ENCODE assay signal across 26 cellular contexts in the genomic region with DNA sequence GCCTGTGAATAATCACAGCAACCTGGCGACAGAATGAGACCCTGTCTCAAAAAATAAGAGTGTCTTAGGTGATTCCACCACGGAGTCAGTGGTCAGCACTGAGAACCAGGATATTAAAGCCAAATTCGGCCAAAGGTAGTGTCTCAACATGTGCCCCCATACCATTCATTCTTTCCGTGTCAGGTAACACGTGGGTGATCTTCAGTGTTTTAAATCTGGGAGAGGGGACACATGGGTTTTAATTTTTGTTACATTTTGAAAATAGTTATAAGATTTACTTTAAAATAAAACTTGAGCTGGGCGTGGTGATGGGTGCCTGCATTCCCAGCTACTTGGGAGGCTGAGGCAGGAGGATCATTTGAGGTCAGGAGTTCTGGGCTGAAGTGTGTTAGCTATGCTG. TPM values are rescaled to one million over a fixed set of nuclear protein-coding genes. Genes with fewer than 3 reads are reported as not detected.
DNase-seq lines count a peak whose midpoint lies in the region; FAIRE-seq and TF ChIP-seq lines count a peak whose summit lies in the region.
"Had no signal": no experiment of that assay in that cellular context is flagged by ENCODE, and none has a peak within 500 bp of the region (broad histone marks: within the 10 kb centered on the region; RNA-seq: fewer than 3 reads in every experiment).

No MANE protein-coding gene starts in this region.

- peak overlapping the region; percentile 69 for H3K4me2 ChIP-seq in PC-9
- no peak overlapping the region for H3K4me2 ChIP-seq in H1 (ENCODE audit: insufficient read depth in 1 of 2, low read depth in 2 of 2, low read length in 2 of 2)
- H3K4me2 ChIP-seq in trophoblast cell (ENCODE audit: low read length) = no peak overlapping the region
- H3K4me2 ChIP-seq: BLaER1 had no signal

- H3K9ac ChIP-seq in H1 (replicated peaks in 1 of 4; ENCODE audit: extremely low read depth in 1 of 4, low read depth in 3 of 4, low read length in 3 of 4) = no peak overlapping the region
- H3K9ac ChIP-seq in trophoblast cell (ENCODE audit: low read length) = no peak overlapping the region
- H3K9ac ChIP-seq: BLaER1 had no signal

- H4K91ac ChIP-seq in H1 (replicated peaks; ENCODE audit: insufficient read length, low read length) = no peak overlapping the region
- peak overlapping the region; percentile 22 for H4K91ac ChIP-seq in trophoblast cell (ENCODE audit: low read depth, low read length)

- H3K27ac ChIP-seq in PC-9 = peak overlapping the region; percentile 99; the same call in 1 of the 2 replicates
- H3K27ac ChIP-seq in H1 (ENCODE audit: low read depth, low read length) = no peak overlapping the region
- H3K27ac ChIP-seq in trophoblast cell (ENCODE audit: low read depth, low read length) = no peak overlapping the region
- H3K27ac ChIP-seq: BLaER1 had no signal

- H3K4me1 Mint-ChIP-seq in activated naive CD4-positive, alpha-beta T cell treated with anti-CD3 and anti-CD28 coated beads, Interleukin-2, amount 10 ng/mL, durations not matched to agents 7 days and 5 days = peaks cover 7% of the 10 kb centered on the region
- H3K4me1 Mint-ChIP-seq: CD14-positive monocyte; CD8-positive, alpha-beta memory T cell had no signal

- H3K9me3 ChIP-seq in PC-9 (ENCODE audit: insufficient read depth, low read depth) (no peaks in the 10 kb centered on the region), H1 (ENCODE audit: insufficient read depth in 2 of 2, low read depth in 1 of 2, low read length in 1 of 2) (no peaks in the 10 kb centered on the region), trophoblast cell (ENCODE audit: insufficient read depth, low read depth, low read length) (no peaks in the 10 kb centered on the region)
- H3K9me3 ChIP-seq: BE2C, BLaER1 had no signal

- TF ChIP-seq RAD21 in H1 (IDR thresholded peaks at IDR 0.05 in 1 of 2, conservative IDR thresholded peaks at IDR 0.05 in 1 of 2; ENCODE audit: low read depth in 2 of 2, low read length in 2 of 2) = no peak

- POLR2A ChIA-PET in PC-9 (lab: Charles Lee; ENCODE audit: unreplicated experiment) = no interaction called here
- POLR2A ChIA-PET in H1 (lab: Charles Lee; ENCODE audit: partially characterized antibody) = no interaction called here

- H2AFZ ChIP-seq in PC-9 (no peak overlapping the region), H1 (ENCODE audit: low read length) (no peak overlapping the region), trophoblast cell (ENCODE audit: insufficient read depth, low read length, poor library complexity) (no peak overlapping the region)

- H3K9me2 ChIP-seq in PC-9 (ENCODE audit: insufficient read depth) = no peaks in the 10 kb centered on the region

- TF ChIP-seq CTCF in PC-9 (conservative IDR thresholded peaks at IDR 0.05) = no peak
- TF ChIP-seq CTCF in H1 (IDR thresholded peaks at IDR 0.05; ENCODE audit: control extremely low read depth in 1 of 3, insufficient read depth in 1 of 3, low read depth in 1 of 3, low read length in 3 of 3) = no peak

- H4K20me1 ChIP-seq in PC-9 (ENCODE audit: insufficient read depth) (no peaks in the 10 kb centered on the region), H1 (replicated peaks in 1 of 2; ENCODE audit: control insufficient read depth in 1 of 2, insufficient read depth in 2 of 2, low read length in 2 of 2) (no peaks in the 10 kb centered on the region)
- H4K20me1 ChIP-seq: BLaER1 had no signal

- no peak overlapping the region for H2BK20ac ChIP-seq in H1 (ENCODE audit: low read length)

- no peaks in the 10 kb centered on the region for H3K27me3 ChIP-seq in PC-9 (ENCODE audit: insufficient read depth, low read depth)
- H3K27me3 ChIP-seq in H1 (replicated peaks in 1 of 4; ENCODE audit: control insufficient read depth in 3 of 4, extremely low read depth in 1 of 4, insufficient read depth in 3 of 4, low read length in 3 of 4) = no peaks in the 10 kb centered on the region
- no peaks in the 10 kb centered on the region for H3K27me3 ChIP-seq in trophoblast cell (ENCODE audit: insufficient read depth, low read length)
- H3K27me3 ChIP-seq: BE2C, BLaER1 had no signal

- no peak overlapping the region for H2BK12ac ChIP-seq in H1 (ENCODE audit: low read depth, low read length)
- H2BK12ac ChIP-seq in trophoblast cell (ENCODE audit: low read length) = no peak overlapping the region

- H3K4me3 Mint-ChIP-seq in activated naive CD4-positive, alpha-beta T cell treated with anti-CD3 and anti-CD28 coated beads, Interleukin-2, amount 10 ng/mL, durations not matched to agents 7 days and 5 days = no peak overlapping the region
- H3K4me3 Mint-ChIP-seq: CD14-positive monocyte; CD4-positive, alpha-beta memory T cell; CD4-positive, CD25-positive, alpha-beta regulatory T cell; CD8-positive, alpha-beta memory T cell had no signal

- H3K79me2 ChIP-seq in PC-9 (ENCODE audit: low read depth) (peaks cover 16% of the 10 kb centered on the region; the same call in 1 of the 2 replicates), H1 (ENCODE audit: control insufficient read depth in 1 of 2, insufficient read depth in 2 of 2, low read length in 2 of 2) (no peaks in the 10 kb centered on the region), trophoblast cell (ENCODE audit: control insufficient read depth, insufficient read depth, low read length, poor library complexity) (no peaks in the 10 kb centered on the region)

- H3K18ac ChIP-seq in H1 (ENCODE audit: extremely low read depth, low read length) (no peak overlapping the region), trophoblast cell (ENCODE audit: low read length) (no peak overlapping the region)

- H3K23me2 ChIP-seq in H1 (ENCODE audit: low read depth, low read length) = no peaks in the 10 kb centered on the region

- no peak overlapping the region for H2BK5ac ChIP-seq in H1 (ENCODE audit: low read depth, low read length)
- H2BK5ac ChIP-seq in trophoblast cell (ENCODE audit: low read depth, low read length, poor library complexity) = no peak overlapping the region

- BruUV-seq in PC-9 (replicated peaks; lab: Mats Ljungman, UMichigan) = no TSS peak

- no peak overlapping the region for H3K56ac ChIP-seq in H1 (replicated peaks; ENCODE audit: insufficient read length, low read depth, low read length)

- peaks cover 55% of the 10 kb centered on the region for H3K4me1 ChIP-seq in PC-9 (replicated peaks; ENCODE audit: insufficient read depth)
- peaks cover 5 to 12% (median 9%) of the 10 kb centered on the region in 4 experiments for H3K4me1 ChIP-seq in H1 (replicated peaks in 1 of 4; ENCODE audit: control insufficient read depth in 3 of 4, insufficient read depth in 4 of 4, low read length in 3 of 4)
- peaks cover 11 to 14% of the 10 kb centered on the region in 2 experiments for H3K4me1 ChIP-seq in trophoblast cell (ENCODE audit: control insufficient read depth in 1 of 2, insufficient read depth in 2 of 2, low read length in 2 of 2)
- H3K4me1 ChIP-seq: BE2C had no signal

- H3K14ac ChIP-seq in H1 (ENCODE audit: insufficient read length) = no peak overlapping the region
- no peak overlapping the region for H3K14ac ChIP-seq in trophoblast cell (ENCODE audit: low read length)

- no peaks in the 10 kb centered on the region for H3K9me3 Mint-ChIP-seq in activated naive CD4-positive, alpha-beta T cell treated with anti-CD3 and anti-CD28 coated beads, Interleukin-2, amount 10 ng/mL, durations not matched to agents 7 days and 5 days

- H4K5ac ChIP-seq in H1 (ENCODE audit: insufficient read length, low read depth, low read length) = no peak overlapping the region

- no peak overlapping the region for H3K27ac Mint-ChIP-seq in activated naive CD4-positive, alpha-beta T cell treated with anti-CD3 and anti-CD28 coated beads, Interleukin-2, amount 10 ng/mL, durations not matched to agents 7 days and 5 days
- H3K27ac Mint-ChIP-seq: CD14-positive monocyte; CD4-positive, alpha-beta memory T cell; CD4-positive, CD25-positive, alpha-beta regulatory T cell; CD8-positive, alpha-beta memory T cell had no signal

- intact Hi-C loops in PC-9 (cut with micrococcal nuclease; ENCODE audit: unreplicated experiment) = loop anchor here (2.0 kb wide), 1 partner anchor 59 kb away; the partner anchor contains the start of gene TFAP2C

- H3K36me3 ChIP-seq in PC-9 (ENCODE audit: low read depth) (no peaks in the 10 kb centered on the region), H1 (ENCODE audit: control insufficient read depth in 2 of 4, insufficient read depth in 4 of 4, low read length in 3 of 4) (no peaks in the 10 kb centered on the region), trophoblast cell (ENCODE audit: control insufficient read depth in 1 of 2, insufficient read depth in 2 of 2, low read length in 2 of 2) (no peaks in the 10 kb centered on the region)
- H3K36me3 ChIP-seq: BE2C, BLaER1 had no signal

- peaks cover 4% of the 10 kb centered on the region for H3K27me3 Mint-ChIP-seq in activated naive CD4-positive, alpha-beta T cell treated with anti-CD3 and anti-CD28 coated beads, Interleukin-2, amount 10 ng/mL, durations not matched to agents 7 days and 5 days
- H3K27me3 Mint-ChIP-seq: CD4-positive, CD25-positive, alpha-beta regulatory T cell had no signal

- no peak overlapping the region for H2BK15ac ChIP-seq in H1 (ENCODE audit: low read length)

- H4K12ac ChIP-seq in trophoblast cell (ENCODE audit: low read depth, low read length) = no peak overlapping the region

- H4K8ac ChIP-seq in H1 (ENCODE audit: extremely low read depth, insufficient read depth, low read length) (no peak overlapping the region), trophoblast cell (ENCODE audit: low read depth, low read length) (peak overlapping the region; percentile 32)

- WGBS in H1 (ENCODE audit: extremely low coverage in 1 of 2, insufficient coverage in 1 of 2, insufficient read length in 1 of 2, insufficient replicate concordance in 2 of 2, low coverage in 1 of 2, low lambda C conversion rate in 2 of 2, missing lambda C conversion rate in 1 of 2), 2 experiments = 91% methylated on average over 6 of the region's 6 CpGs; no CpG with 5 or more reads in 1 of the 2 experiments
- WGBS in trophoblast cell (ENCODE audit: extremely low coverage, insufficient coverage, insufficient read length) = no CpG with 5 or more reads among the region's 6 CpGs

- H2BK120ac ChIP-seq in H1 (replicated peaks; ENCODE audit: low read depth, low read length) = no peak overlapping the region
- no peak overlapping the region for H2BK120ac ChIP-seq in trophoblast cell (ENCODE audit: insufficient read depth, low read length, poor library complexity)

- H2AK5ac ChIP-seq in H1 (ENCODE audit: low read depth, low read length) (0 out of 2 replicates have a peak overlapping the region, but pooled peaks have one; percentile 53), trophoblast cell (ENCODE audit: low read length) (no peak overlapping the region)

- no peaks in the 10 kb centered on the region for H3K36me3 Mint-ChIP-seq in activated naive CD4-positive, alpha-beta T cell treated with anti-CD3 and anti-CD28 coated beads, Interleukin-2, amount 10 ng/mL, durations not matched to agents 7 days and 5 days
- H3K36me3 Mint-ChIP-seq: CD14-positive monocyte; CD4-positive, alpha-beta memory T cell; CD4-positive, CD25-positive, alpha-beta regulatory T cell; CD8-positive, alpha-beta memory T cell had no signal

- H3K4me3 ChIP-seq in PC-9 (no peak overlapping the region), H1 (ENCODE audit: extremely low read depth in 1 of 4, insufficient read depth in 2 of 4, low read depth in 3 of 4, low read length in 4 of 4) (no peak overlapping the region), trophoblast cell (ENCODE audit: low read depth, low read length) (no peak overlapping the region)
- H3K4me3 ChIP-seq: BLaER1, GM12878 had no signal

- DNase-seq in PC-9 = no peak
- DNase-seq in H1 (ENCODE audit: low read depth in 1 of 2, low spot score in 2 of 2) = no peak
- no peak for DNase-seq in trophoblast cell
- no peak for DNase-seq in activated CD4-positive, alpha-beta T cell treated with anti-CD3 and anti-CD28 coated beads, Interleukin-2, amount 50 U/mL, for 48 hours
- DNase-seq in activated naive CD4-positive, alpha-beta T cell treated with anti-CD3 and anti-CD28 coated beads, Interleukin-2, amount 10 ng/mL, durations not matched to agents 7 days and 5 days = no peak
- DNase-seq: 8988T; ACHN; BE2C; C1 segment of cervical spinal cord; CD4-positive, alpha-beta memory T cell; CD4-positive, CD25-positive, alpha-beta regulatory T cell; CD8-positive, alpha-beta memory T cell; COR-L47; DMS 273 treated with DMSO at 0.1 percent for 48 hours; DMS153; DMS53; DMS79; DND-41; EL; GDM1 had no signal

- TF ChIP-seq EP300 in H1 (IDR thresholded peaks at IDR 0.05; ENCODE audit: borderline replicate concordance in 1 of 2, low read depth in 2 of 2, low read length in 2 of 2) = no peak

- no peak overlapping the region for H3K23ac ChIP-seq in H1 (ENCODE audit: insufficient read length)
- H3K23ac ChIP-seq in trophoblast cell (ENCODE audit: low read length) = no peak overlapping the region

- no peak for FAIRE-seq in H1 (lab: Jason Lieb, UNC)
- FAIRE-seq: A204.1, GM12878, GM12892, GM18507 had no signal

- TF ChIP-seq POLR2A in H1 (IDR thresholded peaks at IDR 0.05; ENCODE audit: control extremely low read depth in 1 of 2, low read depth in 2 of 2, low read length in 2 of 2) = no peak

- H3K79me1 ChIP-seq in H1 (ENCODE audit: low read depth, low read length) (no peaks in the 10 kb centered on the region), trophoblast cell (ENCODE audit: low read length) (peaks cover 1% of the 10 kb centered on the region)

- peaks cover 32% of the 10 kb centered on the region for H3F3A ChIP-seq in PC-9 (ENCODE audit: insufficient read depth, low read depth)

- H3K4ac ChIP-seq in H1 (replicated peaks; ENCODE audit: insufficient read length, low read depth, low read length) (no peak overlapping the region), trophoblast cell (ENCODE audit: low read depth, low read length) (no peak overlapping the region)

- CTCF ChIA-PET in PC-9 (lab: Charles Lee) (interaction anchor here (0.7 kb wide), 1 partner anchor 43 kb away, joined by 15 read pairs; no protein-coding TSS in a partner anchor), H1 (lab: Charles Lee; ENCODE audit: partially characterized antibody) (interaction anchor here (1.7 kb wide), 1 partner anchor 10 kb away, joined by 6 read pairs; no protein-coding TSS in a partner anchor)
- CTCF ChIA-PET in activated naive CD4-positive, alpha-beta T cell treated with anti-CD3 and anti-CD28 coated beads, Interleukin-2, amount 10 ng/mL, durations not matched to agents 7 days and 5 days (lab: Charles Lee) = interaction anchor here (1.2 kb wide), 1 partner anchor 137 kb away, joined by 3 read pairs; no protein-coding TSS in a partner anchor

RNA-seq across cellular contexts. Expression of gene TFAP2C, which starts 59.0 kb away (rescaled TPM):
- total RNA-seq in PC-9 (2021) = 27.8 and 34.8 TPM in 2 replicates
- 5.6 and 5.8 TPM in 2 replicates for total RNA-seq in H1 (2021; fragmentation: NEBNext Ultra II Directional; extraction: Animal tissue kit (Norgen Biotek cat#: 25700))
- 1.7 and 2.8 TPM in 2 replicates for polyA plus RNA-seq in H1 (2011; rRNA removed)
- 3.1 TPM for polyA plus RNA-seq in H1 (2011; cell fraction: cytosol; rRNA removed)
- 2.8 TPM for polyA plus RNA-seq in H1 (2011; cell fraction: nucleus; rRNA removed)
- polyA plus RNA-seq in H1 (2012, experiment 1 of 2) = 2.8 to 3.6 TPM (median 3.3 TPM) in 4 replicates
- 1.6 TPM for polyA plus RNA-seq in H1 (2012, experiment 2 of 2)
- polyA plus RNA-seq in H1 (2013, experiment 1 of 2) = 4.7 TPM
- 4.9 TPM for polyA plus RNA-seq in H1 (2013, experiment 2 of 2)
- polyA minus RNA-seq in H1 (2011; rRNA and poly(A)+ RNA removed) = 1.2 and 2.7 TPM in 2 replicates
- polyA minus RNA-seq in H1 (2011; cell fraction: cytosol; rRNA and poly(A)+ RNA removed) = 4.0 TPM
- polyA minus RNA-seq in H1 (2011; cell fraction: nucleus; rRNA and poly(A)+ RNA removed) = 2.6 TPM
- polyA plus RNA-seq in trophoblast cell (2013) = 278 and 294 TPM in 2 replicates
- total RNA-seq: CD4-positive, alpha-beta memory T cell; CD4-positive, CD25-positive, alpha-beta regulatory T cell; CD8-positive, alpha-beta memory T cell; GM12878 had no signal
- polyA plus RNA-seq: CD14-positive monocyte; CD4-positive, alpha-beta memory T cell; CD4-positive, CD25-positive, alpha-beta regulatory T cell; CD8-positive, alpha-beta memory T cell had no signal
